In genomic region chr2:119179951-119180350, GRCh38 we compare ENCODE assay signal across 2 cellular contexts.
TF ChIP-seq lines count a peak whose summit lies in the region.

No MANE protein-coding gene starts in this region.

TF ChIP-seq in SK-N-SH, 30 proteins besides CTCF, POLR2A, EP300 and RAD21 (continued from another document):
- no peak for TF ChIP-seq USF2 (IDR thresholded peaks at IDR 0.05; ENCODE audit: borderline replicate concordance, low read depth, low read length)
- no peak for TF ChIP-seq USF1 (IDR thresholded peaks at IDR 0.05; ENCODE audit: borderline replicate concordance, low read depth)
- TF ChIP-seq POLR2AphosphoS5 (IDR thresholded peaks at IDR 0.05; ENCODE audit: low read depth, low read length), result no peak
- no peak for TF ChIP-seq TAF1 (IDR thresholded peaks at IDR 0.05; ENCODE audit: borderline replicate concordance, low read depth, low read length)
TF ChIP-seq in SK-N-SH: peak in this region for 0.

TF ChIP-seq in SK-N-SH treated with all-trans-retinoic acid at 6 μM for 48 hours, 23 proteins besides CTCF, POLR2A, EP300 and RAD21 (continued from another document):
- no peak for TF ChIP-seq POU6F1 (CRISPR knock-in tag; IDR thresholded peaks at IDR 0.05; ENCODE audit: borderline replicate concordance, low read depth)
- no peak for TF ChIP-seq CSRNP3 (CRISPR knock-in tag; IDR thresholded peaks at IDR 0.05)
- no peak for TF ChIP-seq ISL1 (CRISPR knock-in tag; IDR thresholded peaks at IDR 0.05)
- no peak for TF ChIP-seq TOX (CRISPR knock-in tag; IDR thresholded peaks at IDR 0.05; ENCODE audit: borderline replicate concordance)
- TF ChIP-seq RARB (CRISPR knock-in tag; IDR thresholded peaks at IDR 0.05), result no peak
- TF ChIP-seq ESRRG (CRISPR knock-in tag; IDR thresholded peaks at IDR 0.05), result no peak
